In genomic region chr10:50567384-50567783, GRCh38 we compare ENCODE assay signal across 14 cellular contexts. TPM values are rescaled to one million over a fixed set of nuclear protein-coding genes. Genes with fewer than 3 reads are reported as not detected.
DNase-seq lines count a peak whose midpoint lies in the region; ATAC-seq and TF ChIP-seq lines count a peak whose summit lies in the region.
"Had no signal": no experiment of that assay in that cellular context is flagged by ENCODE, and none has a peak within 500 bp of the region (broad histone marks: within the 10 kb centered on the region; RNA-seq: fewer than 3 reads in every experiment).

No MANE protein-coding gene starts in this region.

- peaks cover 9% of the 10 kb centered on the region; the same call in 1 of the 2 replicates for H3K4me1 ChIP-seq in PC-3 (ENCODE audit: insufficient read depth, low read length)
- no peaks in the 10 kb centered on the region for H3K4me1 ChIP-seq in Peyer's patch
- H3K4me1 ChIP-seq: BLaER1 treated with 17β-estradiol and CSF1 and Interleukin-3, amounts not matched to agents 10 nM and 100 nM had no signal

- no peaks in the 10 kb centered on the region for H3K9me3 ChIP-seq in PC-3 (ENCODE audit: low read length)
- H3K9me3 ChIP-seq in Peyer's patch: no peaks in the 10 kb centered on the region

- BruUV-seq in PC-3 (replicated peaks; lab: Mats Ljungman, UMichigan): TSS peak; percentile 9

- H3K36me3 ChIP-seq in PC-3 (ENCODE audit: low read depth, low read length) (no peaks in the 10 kb centered on the region), Peyer's patch (no peaks in the 10 kb centered on the region)

- no peak for ATAC-seq in PC-3
- no peak for ATAC-seq in GM18519 (IDR thresholded peaks at IDR 0.05; ENCODE audit: low FRiP score, unreplicated experiment)

- H3K27me3 ChIP-seq in PC-3 (ENCODE audit: low read length): no peaks in the 10 kb centered on the region
- no peaks in the 10 kb centered on the region for H3K27me3 ChIP-seq in Peyer's patch
- H3K27me3 ChIP-seq: BLaER1 treated with 17β-estradiol and CSF1 and Interleukin-3, amounts not matched to agents 10 nM and 100 nM had no signal

- H2AFZ ChIP-seq in PC-3 (ENCODE audit: low read length): no peak overlapping the region

- TF ChIP-seq CTCF in PC-3 (conservative IDR thresholded peaks at IDR 0.05; ENCODE audit: low read depth, low read length) (no peak), Peyer's patch (IDR thresholded peaks at IDR 0.05) (no peak)

- no peak for TF ChIP-seq POLR2A in Peyer's patch (IDR thresholded peaks at IDR 0.05)

- in situ Hi-C loops in G401 (cut with HindIII; ENCODE audit: low sequenced_read_pairs): no loop called here

- no peak overlapping the region for H3K4me3 ChIP-seq in PC-3 (ENCODE audit: low read length)
- no peak overlapping the region for H3K4me3 ChIP-seq in Peyer's patch
- H3K4me3 ChIP-seq: BLaER1 treated with 17β-estradiol and CSF1 and Interleukin-3, amounts not matched to agents 10 nM and 100 nM; coronary artery had no signal

- POLR2A ChIA-PET in PC-3 (lab: Charles Lee; ENCODE audit: unreplicated experiment): no interaction called here

- DNase-seq in G401 (ENCODE audit: low spot score): peak; percentile 92
- DNase-seq in NCI-H1436 (lab: John Stamatoyannopoulos, UW): peak; percentile 64
- DNase-seq in PC-3: no peak
- peak; percentile 31 for DNase-seq in midbrain (lab: John Stamatoyannopoulos, UW)
- no peak for DNase-seq in Peyer's patch
- no peak for DNase-seq in NCI-H128 (lab: John Stamatoyannopoulos, UW; ENCODE audit: unreplicated experiment)
- DNase-seq: activated B cell treated with CpG ODN at 0.5 μM for 24 hours; activated effector memory CD4-positive, alpha-beta T cell treated with anti-CD3 and anti-CD28 coated beads, Interleukin-2, amount 50 U/mL, for 16 hours; erythroblast; NCI-H2227 treated with DMSO at 0.1 percent for 48 hours; stimulated activated CD4-positive, alpha-beta T cell treated with anti-CD3 and anti-CD28 coated beads, Interleukin-12 subunit alpha, Interleukin-12 subunit beta, amount 100 ng/mL, for 4 hours had no signal

- H3K9me2 ChIP-seq in PC-3 (replicated peaks; ENCODE audit: low read length): no peaks in the 10 kb centered on the region

- H3K9ac ChIP-seq in PC-3 (ENCODE audit: low read length): no peak overlapping the region
- H3K9ac ChIP-seq: BLaER1 treated with 17β-estradiol and CSF1 and Interleukin-3, amounts not matched to agents 10 nM and 100 nM had no signal

- H3K79me2 ChIP-seq in PC-3 (ENCODE audit: low read length): 0 out of 2 replicates have a peak, but pooled peaks cover 5% of the 10 kb centered on the region

- H3K4me2 ChIP-seq in PC-3 (ENCODE audit: low read length): no peak overlapping the region
- H3K4me2 ChIP-seq: BLaER1 treated with 17β-estradiol and CSF1 and Interleukin-3, amounts not matched to agents 10 nM and 100 nM had no signal

- intact Hi-C loops in PC-3 (cut with micrococcal nuclease): loop anchor here (2.0 kb wide), 1 partner anchor 37 kb away; no protein-coding TSS in a partner anchor

- CTCF ChIA-PET in PC-3 (lab: Charles Lee): no interaction called here

- H3K27ac ChIP-seq in PC-3 (ENCODE audit: low read length) (no peak overlapping the region), Peyer's patch (no peak overlapping the region)
- H3K27ac ChIP-seq: BLaER1 treated with 17β-estradiol and CSF1 and Interleukin-3, amounts not matched to agents 10 nM and 100 nM; coronary artery had no signal

- H3F3A ChIP-seq in PC-3 (ENCODE audit: low read length, unreplicated experiment): no peaks in the 10 kb centered on the region

- H4K20me1 ChIP-seq in PC-3 (ENCODE audit: low read length): no peaks in the 10 kb centered on the region

RNA-seq across cellular contexts. Expression of gene SGMS1, which starts 56.4 kb away (rescaled TPM):
- total RNA-seq in G401 (2014; rRNA removed; shearing (Covaris generic)): 10.0 and 25.5 TPM in 2 replicates
- total RNA-seq in PC-3 (2014; rRNA removed): 61.4 and 68.2 TPM in 2 replicates
- total RNA-seq in Peyer's patch: 100 to 1,000 TPM in 1 of 4 donors, 10 to 100 TPM in 3; 73.4 to 117 (median 88.4) TPM

Comparison
In these comparisons a context has a peak if more than half of its experiments do, and no peak if none do; other contexts are left out.
1. DNase-seq: peak in G401 (single experiment), NCI-H1436 (single experiment) and midbrain (single experiment); none in PC-3 (single experiment), Peyer's patch (0 of 3) and NCI-H128 (single experiment).